Comparison of ENCODE assay signal across 11 cellular contexts in genomic region chr12:50618864-50619609, GRCh38.
DNase-seq lines count a peak whose midpoint lies in the region; ATAC-seq and TF ChIP-seq lines count a peak whose summit lies in the region.
"Had no signal": no experiment of that assay in that cellular context is flagged by ENCODE, and none has a peak within 500 bp of the region (broad histone marks: within the 10 kb centered on the region; RNA-seq: fewer than 3 reads in every experiment).

No MANE protein-coding gene starts in this region.

- no peak overlapping the region for H3K9ac ChIP-seq in muscle layer of colon (ENCODE audit: low read length)

- peaks cover 59% of the 10 kb centered on the region for H3K4me1 ChIP-seq in muscle layer of colon (ENCODE audit: insufficient read depth, low read length)

- DNase-seq in ELF-1 (ENCODE audit: low read depth, low spot score) (peak; percentile 80), M059J (ENCODE audit: low read depth) (peak; percentile 94), choroid plexus epithelial cell (ENCODE audit: low read depth) (peak; percentile 74), CD1c-positive myeloid dendritic cell (ENCODE audit: extremely low spot score) (no peak)
- DNase-seq in stimulated activated CD4-positive, alpha-beta T cell treated with anti-CD3 and anti-CD28 coated beads, Interleukin-4, amount 100 ng/mL, for 1 hour: no peak
- DNase-seq: activated B cell treated with CpG ODN at 0.5 μM for 24 hours, amygdala, tibial artery had no signal

- ATAC-seq in GM21381 (IDR thresholded peaks at IDR 0.05; ENCODE audit: unreplicated experiment) (no peak), GM18520 (IDR thresholded peaks at IDR 0.05; ENCODE audit: unreplicated experiment) (no peak)

- H3K36me3 ChIP-seq in muscle layer of colon (ENCODE audit: insufficient read depth, low read length): no peaks in the 10 kb centered on the region
- H3K36me3 ChIP-seq: tibial artery had no signal

- TF ChIP-seq CTCF in choroid plexus epithelial cell (conservative IDR thresholded peaks at IDR 0.05; ENCODE audit: low read depth, low read length): no peak

- H3K27ac ChIP-seq in muscle layer of colon (ENCODE audit: low read depth, low read length): peak overlapping the region; percentile 62
- H3K27ac ChIP-seq: tibial artery had no signal

- no peaks in the 10 kb centered on the region for H3K9me3 ChIP-seq in muscle layer of colon (ENCODE audit: low read length)
- H3K9me3 ChIP-seq: tibial artery had no signal

- no peaks in the 10 kb centered on the region for H3K27me3 ChIP-seq in muscle layer of colon (ENCODE audit: control insufficient read depth in 1 of 2, insufficient read depth in 2 of 2, low read length in 2 of 2)
- H3K27me3 ChIP-seq: tibial artery had no signal

- H3K4me3 ChIP-seq in choroid plexus epithelial cell (ENCODE audit: low read depth, low read length) (no peak overlapping the region), muscle layer of colon (ENCODE audit: low read depth in 1 of 2, low read length in 2 of 2) (peak overlapping the region in 1 of 2 donors; percentile 20)
- H3K4me3 ChIP-seq: tibial artery had no signal

Comparison
In these comparisons a context has a peak if more than half of its experiments do, and no peak if none do; other contexts are left out.
1. DNase-seq: peak in ELF-1 (single experiment), M059J (single experiment) and choroid plexus epithelial cell (single experiment); none in CD1c-positive myeloid dendritic cell (single experiment) and stimulated activated CD4-positive, alpha-beta T cell treated with anti-CD3 and anti-CD28 coated beads, Interleukin-4, amount 100 ng/mL, for 1 hour (single experiment).